ENCODE assay signal across 8 cellular contexts in genomic region chr9:1604942-1605560, GRCh38.
DNase-seq lines count a peak whose midpoint lies in the region; ATAC-seq and TF ChIP-seq lines count a peak whose summit lies in the region.

No MANE protein-coding gene starts in this region.

- H3K27me3 ChIP-seq in heart right ventricle (peaks cover 0 to 11% (median 0%) of the 10 kb centered on the region in 7 donors), testis (no peaks in the 10 kb centered on the region)

- H3K4me3 ChIP-seq in heart right ventricle (no peak overlapping the region), choroid plexus epithelial cell (ENCODE audit: low read depth, low read length) (no peak overlapping the region), testis (no peak overlapping the region)

- H3K9me3 ChIP-seq in heart right ventricle (peaks cover 0 to 7% (median 0%) of the 10 kb centered on the region in 11 donors), testis (no peaks in the 10 kb centered on the region)

- H3K36me3 ChIP-seq in heart right ventricle (no peaks in the 10 kb centered on the region), testis (ENCODE audit: low read depth, missing control alignments) (no peaks in the 10 kb centered on the region)

- WGBS in heart right ventricle, 2 donors, result 51 to 53% methylated on average over 5 of the region's 5 CpGs
- WGBS in testis, 2 donors, result 48 to 59% methylated on average over 5 of the region's 5 CpGs

- DNase-seq in heart right ventricle (no peak), Right ventricle myocardium superior (no peak), NCI-H2171 (lab: John Stamatoyannopoulos, UW) (peak; percentile 50), choroid plexus epithelial cell (ENCODE audit: low read depth) (peak; percentile 31), testis (peak; percentile 17)
- no peak for DNase-seq in stimulated activated CD4-positive, alpha-beta T cell treated with anti-CD3 and anti-CD28 coated beads, Interleukin-2, amount 100 ng/mL, for 48 hours

- no peaks in the 10 kb centered on the region for H3K4me1 ChIP-seq in heart right ventricle
- H3K4me1 ChIP-seq in testis, result no peaks in the 10 kb centered on the region

- peak in 8 of 9 donors; percentile 11 to 41 (median 32) for TF ChIP-seq CTCF in heart right ventricle (IDR thresholded peaks at IDR 0.05)
- TF ChIP-seq CTCF in choroid plexus epithelial cell (conservative IDR thresholded peaks at IDR 0.05; ENCODE audit: low read depth, low read length), result peak; percentile 47
- TF ChIP-seq CTCF in testis (IDR thresholded peaks at IDR 0.05), result peak in 2 of 3 experiments; percentile 39 to 45

- no peak for ATAC-seq in heart right ventricle
- no peak for ATAC-seq in Right ventricle myocardium superior (ENCODE audit: poor library complexity)
- ATAC-seq in HG02870 (IDR thresholded peaks at IDR 0.05; ENCODE audit: unreplicated experiment), result peak; percentile 87
- ATAC-seq in HG03108 (IDR thresholded peaks at IDR 0.05; ENCODE audit: unreplicated experiment), result no peak

- intact Hi-C loops in heart right ventricle (cut with DNase I), result loop anchor here in 1 of 10 donors (5.0 kb wide), 1 partner anchor 503 kb away; no protein-coding TSS in a partner anchor
- intact Hi-C loops in Right ventricle myocardium superior (cut with DNase I), result no loop called here
- intact Hi-C loops in testis (cut with DNase I; ENCODE audit: low total_unique reads), result no loop called here

- no peak overlapping the region for H3K27ac ChIP-seq in heart right ventricle
- no peak overlapping the region for H3K27ac ChIP-seq in testis

- TF ChIP-seq POLR2A in testis (IDR thresholded peaks at IDR 0.05), result no peak

Comparison
In these comparisons a context has a peak if more than half of its experiments do, and no peak if none do; other contexts are left out.
1. DNase-seq: peak in NCI-H2171 (single experiment), choroid plexus epithelial cell (single experiment) and testis (single experiment); none in heart right ventricle (0 of 2), Right ventricle myocardium superior (single experiment) and stimulated activated CD4-positive, alpha-beta T cell treated with anti-CD3 and anti-CD28 coated beads, Interleukin-2, amount 100 ng/mL, for 48 hours (0 of 2).
2. Peak in every context shown above with its lines, with median percentiles within 50 percentile points of each other: CTCF ChIP-seq.